ENCODE assay signal across 10 cellular contexts in the genomic region with DNA sequence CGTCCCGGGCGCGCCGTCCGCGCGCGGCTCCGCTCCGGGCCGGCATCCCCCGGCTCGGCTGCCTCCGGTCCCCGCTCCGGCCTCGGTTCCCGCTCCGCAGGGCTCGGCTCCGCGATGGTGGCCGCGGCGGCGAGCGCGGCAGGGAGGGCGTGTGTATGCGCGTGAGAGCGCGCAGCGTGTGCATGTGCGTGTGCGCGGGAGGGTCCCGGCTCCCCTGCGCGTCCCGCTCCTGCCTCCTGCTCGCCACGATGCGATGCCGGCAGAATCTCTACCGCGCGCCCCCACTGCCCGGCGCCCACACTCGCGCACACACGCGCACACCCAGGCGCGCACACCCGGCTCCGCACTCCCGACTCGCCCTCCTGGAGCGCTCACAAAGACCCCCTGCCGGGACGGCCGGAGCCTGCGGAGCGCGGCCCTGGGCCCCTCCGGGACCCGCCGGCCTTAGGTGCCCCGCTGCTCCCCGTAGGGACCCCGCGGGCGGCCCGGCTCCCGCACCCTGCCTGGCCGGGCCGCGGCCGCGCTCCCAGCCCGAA.
A peak's percentile ranks its signal among the peaks of the same experiment; 100 is the strongest.
DNase-seq lines count a peak whose midpoint lies in the region; ATAC-seq, FAIRE-seq and TF ChIP-seq lines count a peak whose summit lies in the region.
"Had no signal": no experiment of that assay in that cellular context is flagged by ENCODE, and none has a peak within 500 bp of the region (broad histone marks: within the 10 kb centered on the region; RNA-seq: fewer than 3 reads in every experiment).

No MANE protein-coding gene starts in this region.

- CTCF ChIA-PET in activated CD4-positive, alpha-beta T cell treated with anti-CD3 and anti-CD28 coated beads for 36 hours (lab: Charles Lee) = no interaction called here
- CTCF ChIA-PET in activated CD4-positive, alpha-beta T cell treated with anti-CD3 and anti-CD28 coated beads, Interleukin-2, amount 10 ng/mL, durations not matched to agents 7 days and 5 days (lab: Charles Lee) = no interaction called here
- CTCF ChIA-PET in WTC11 (lab: Charles Lee) = interaction anchor here (0.6 to 3.9 kb wide), 34 partner anchors 12 to 712 kb away, joined by 3 to 131 read pairs (median 13); a partner anchor contains a TSS
- CTCF ChIA-PET in activated naive CD4-positive, alpha-beta T cell treated with anti-CD3 and anti-CD28 coated beads for 36 hours (lab: Charles Lee) = no interaction called here
- CTCF ChIA-PET in activated naive CD4-positive, alpha-beta T cell treated with anti-CD3 and anti-CD28 coated beads, Interleukin-2, amount 10 ng/mL, durations not matched to agents 7 days and 5 days (lab: Charles Lee) = interaction anchor here (1.9 kb wide), 1 partner anchor 175 kb away, joined by 4 read pairs; no protein-coding TSS in a partner anchor

- intact Hi-C loops in activated CD4-positive, alpha-beta T cell treated with anti-CD3 and anti-CD28 coated beads for 36 hours (cut with DNase I, micrococcal nuclease) = no loop called here
- intact Hi-C loops in activated naive CD4-positive, alpha-beta T cell treated with anti-CD3 and anti-CD28 coated beads for 36 hours (cut with micrococcal nuclease) = no loop called here

- H4K20me1 ChIP-seq in keratinocyte (ENCODE audit: control insufficient read depth, extremely low read depth, insufficient read depth, low read length) = peaks cover 5% of the 10 kb centered on the region

- no peak for DNase-seq in activated CD4-positive, alpha-beta T cell treated with anti-CD3 and anti-CD28 coated beads for 36 hours
- DNase-seq in activated CD4-positive, alpha-beta T cell treated with anti-CD3 and anti-CD28 coated beads, Interleukin-2, amount 10 ng/mL, durations not matched to agents 7 days and 5 days = no peak
- DNase-seq in WTC11 (ENCODE audit: low spot score) = peak; percentile 34
- no peak for DNase-seq in keratinocyte (ENCODE audit: low read depth, low spot score)
- DNase-seq in activated naive CD4-positive, alpha-beta T cell treated with anti-CD3 and anti-CD28 coated beads for 36 hours = no peak
- no peak for DNase-seq in T-helper 9 cell
- no peak for DNase-seq in activated naive CD4-positive, alpha-beta T cell treated with anti-CD3 and anti-CD28 coated beads, Interleukin-2, amount 10 ng/mL, durations not matched to agents 7 days and 5 days
- DNase-seq: activated gamma-delta T cell treated with Interleukin-2 at 50 U/mL for 16 hours had no signal

- no peak overlapping the region for H2AFZ ChIP-seq in keratinocyte (ENCODE audit: control insufficient read depth, low read length)

- H3K4me3 ChIP-seq in keratinocyte (ENCODE audit: control insufficient read depth in 2 of 3, extremely low read depth in 1 of 3, insufficient read depth in 2 of 3, low read depth in 1 of 3, low read length in 3 of 3) = no peak overlapping the region
- peak overlapping the region; percentile 30 for H3K4me3 ChIP-seq in thymus (ENCODE audit: low read length)

- no peaks in the 10 kb centered on the region for H3K9me3 Mint-ChIP-seq in activated CD4-positive, alpha-beta T cell treated with anti-CD3 and anti-CD28 coated beads for 36 hours (ENCODE audit: low read depth)
- H3K9me3 Mint-ChIP-seq in activated CD4-positive, alpha-beta T cell treated with anti-CD3 and anti-CD28 coated beads, Interleukin-2, amount 10 ng/mL, durations not matched to agents 7 days and 5 days = no peaks in the 10 kb centered on the region
- no peaks in the 10 kb centered on the region for H3K9me3 Mint-ChIP-seq in WTC11
- H3K9me3 Mint-ChIP-seq in activated naive CD4-positive, alpha-beta T cell treated with anti-CD3 and anti-CD28 coated beads for 36 hours = no peaks in the 10 kb centered on the region
- no peaks in the 10 kb centered on the region for H3K9me3 Mint-ChIP-seq in activated naive CD4-positive, alpha-beta T cell treated with anti-CD3 and anti-CD28 coated beads, Interleukin-2, amount 10 ng/mL, durations not matched to agents 7 days and 5 days

- H3K79me2 ChIP-seq in keratinocyte (ENCODE audit: control insufficient read depth, insufficient read depth, low read length) = no peaks in the 10 kb centered on the region

- H3K27ac ChIP-seq in keratinocyte (ENCODE audit: control insufficient read depth, insufficient read depth, low read length) (no peak overlapping the region), thymus (ENCODE audit: low read depth) (no peak overlapping the region)
- H3K27ac ChIP-seq: HL-60 had no signal

- no peaks in the 10 kb centered on the region for H3K9me1 ChIP-seq in keratinocyte (ENCODE audit: control insufficient read depth, extremely low read depth, insufficient read depth, low read length)

- 1% methylated on average over 84 of the region's 84 CpGs for WGBS in thymus

- H3K27me3 Mint-ChIP-seq in activated CD4-positive, alpha-beta T cell treated with anti-CD3 and anti-CD28 coated beads for 36 hours = peaks cover 42% of the 10 kb centered on the region
- H3K27me3 Mint-ChIP-seq in activated CD4-positive, alpha-beta T cell treated with anti-CD3 and anti-CD28 coated beads, Interleukin-2, amount 10 ng/mL, durations not matched to agents 7 days and 5 days = peaks cover 44% of the 10 kb centered on the region
- peaks cover 46% of the 10 kb centered on the region for H3K27me3 Mint-ChIP-seq in WTC11 (ENCODE audit: low read depth)
- H3K27me3 Mint-ChIP-seq in activated naive CD4-positive, alpha-beta T cell treated with anti-CD3 and anti-CD28 coated beads for 36 hours (ENCODE audit: low read depth) = peaks cover 40% of the 10 kb centered on the region
- H3K27me3 Mint-ChIP-seq in activated naive CD4-positive, alpha-beta T cell treated with anti-CD3 and anti-CD28 coated beads, Interleukin-2, amount 10 ng/mL, durations not matched to agents 7 days and 5 days = peaks cover 86% of the 10 kb centered on the region

- H3K4me2 ChIP-seq in keratinocyte (ENCODE audit: control insufficient read depth, extremely low read depth, insufficient read depth, low read depth, low read length) = peak overlapping the region; percentile 37

- TF ChIP-seq CTCF in WTC11 (IDR thresholded peaks at IDR 0.05) = no peak
- no peak for TF ChIP-seq CTCF in keratinocyte (optimal IDR thresholded peaks at IDR 0.05 in 1 of 3, IDR thresholded peaks at IDR 0.05 in 1 of 3, conservative IDR thresholded peaks at IDR 0.05 in 1 of 3; ENCODE audit: extremely low read depth in 1 of 3, insufficient read depth in 2 of 3, low read length in 3 of 3)

- H3K4me1 ChIP-seq in keratinocyte (ENCODE audit: control insufficient read depth, extremely low read depth, insufficient read depth, low read length) = no peaks in the 10 kb centered on the region
- no peaks in the 10 kb centered on the region for H3K4me1 ChIP-seq in thymus (ENCODE audit: control insufficient read depth, insufficient read depth, low read length)

- H3K36me3 ChIP-seq in keratinocyte (ENCODE audit: control insufficient read depth in 2 of 2, extremely low read depth in 1 of 2, insufficient read depth in 2 of 2, low read length in 2 of 2) (no peaks in the 10 kb centered on the region), thymus (ENCODE audit: control insufficient read depth, insufficient read depth) (no peaks in the 10 kb centered on the region)

- H3K36me3 Mint-ChIP-seq in activated CD4-positive, alpha-beta T cell treated with anti-CD3 and anti-CD28 coated beads for 36 hours (ENCODE audit: low read depth) = no peaks in the 10 kb centered on the region
- H3K36me3 Mint-ChIP-seq in activated CD4-positive, alpha-beta T cell treated with anti-CD3 and anti-CD28 coated beads, Interleukin-2, amount 10 ng/mL, durations not matched to agents 7 days and 5 days (ENCODE audit: low read depth) = no peaks in the 10 kb centered on the region
- H3K36me3 Mint-ChIP-seq in WTC11 = no peaks in the 10 kb centered on the region
- H3K36me3 Mint-ChIP-seq in activated naive CD4-positive, alpha-beta T cell treated with anti-CD3 and anti-CD28 coated beads for 36 hours (ENCODE audit: low read depth) = no peaks in the 10 kb centered on the region
- no peaks in the 10 kb centered on the region for H3K36me3 Mint-ChIP-seq in activated naive CD4-positive, alpha-beta T cell treated with anti-CD3 and anti-CD28 coated beads, Interleukin-2, amount 10 ng/mL, durations not matched to agents 7 days and 5 days

- ATAC-seq in activated CD4-positive, alpha-beta T cell treated with anti-CD3 and anti-CD28 coated beads for 36 hours = peak; percentile 11
- peak; percentile 6; the same call in 1 of the 2 replicates for ATAC-seq in WTC11

- POLR2A ChIA-PET in activated CD4-positive, alpha-beta T cell treated with anti-CD3 and anti-CD28 coated beads for 36 hours (lab: Charles Lee) = no interaction called here
- POLR2A ChIA-PET in activated CD4-positive, alpha-beta T cell treated with anti-CD3 and anti-CD28 coated beads, Interleukin-2, amount 10 ng/mL, durations not matched to agents 7 days and 5 days (lab: Charles Lee) = no interaction called here
- POLR2A ChIA-PET in WTC11 (lab: Charles Lee) = interaction anchor here (0.9 kb wide), 1 partner anchor 185 kb away, joined by 3 read pairs; no protein-coding TSS in a partner anchor

- no peak for FAIRE-seq in keratinocyte (lab: Jason Lieb, UNC)

- H3K27ac Mint-ChIP-seq in activated CD4-positive, alpha-beta T cell treated with anti-CD3 and anti-CD28 coated beads for 36 hours = no peak overlapping the region
- no peak overlapping the region for H3K27ac Mint-ChIP-seq in activated CD4-positive, alpha-beta T cell treated with anti-CD3 and anti-CD28 coated beads, Interleukin-2, amount 10 ng/mL, durations not matched to agents 7 days and 5 days
- no peak overlapping the region for H3K27ac Mint-ChIP-seq in WTC11
- no peak overlapping the region for H3K27ac Mint-ChIP-seq in activated naive CD4-positive, alpha-beta T cell treated with anti-CD3 and anti-CD28 coated beads for 36 hours
- H3K27ac Mint-ChIP-seq in activated naive CD4-positive, alpha-beta T cell treated with anti-CD3 and anti-CD28 coated beads, Interleukin-2, amount 10 ng/mL, durations not matched to agents 7 days and 5 days = no peak overlapping the region

- no peaks in the 10 kb centered on the region for H3K9me3 ChIP-seq in keratinocyte (ENCODE audit: control insufficient read depth, low read depth, low read length)
- H3K9me3 ChIP-seq in thymus (ENCODE audit: control insufficient read depth) = no peaks in the 10 kb centered on the region

- no peak overlapping the region for H3K9ac ChIP-seq in keratinocyte (ENCODE audit: control insufficient read depth, extremely low read depth, insufficient read depth, low read length)

- H3K4me3 Mint-ChIP-seq in activated CD4-positive, alpha-beta T cell treated with anti-CD3 and anti-CD28 coated beads for 36 hours = no peak overlapping the region
- no peak overlapping the region for H3K4me3 Mint-ChIP-seq in activated CD4-positive, alpha-beta T cell treated with anti-CD3 and anti-CD28 coated beads, Interleukin-2, amount 10 ng/mL, durations not matched to agents 7 days and 5 days
- peak overlapping the region; percentile 50 for H3K4me3 Mint-ChIP-seq in WTC11
- no peak overlapping the region for H3K4me3 Mint-ChIP-seq in activated naive CD4-positive, alpha-beta T cell treated with anti-CD3 and anti-CD28 coated beads for 36 hours
- H3K4me3 Mint-ChIP-seq in activated naive CD4-positive, alpha-beta T cell treated with anti-CD3 and anti-CD28 coated beads, Interleukin-2, amount 10 ng/mL, durations not matched to agents 7 days and 5 days = no peak overlapping the region

- dilution Hi-C loops in keratinocyte (cut with MboI; ENCODE audit: extremely low pct_ligation_motif_present, low sequenced_read_pairs) = no loop called here

- H3K27me3 ChIP-seq in keratinocyte (ENCODE audit: control insufficient read depth, extremely low read depth, insufficient read depth, low read length) (peaks cover 60% of the 10 kb centered on the region), thymus (ENCODE audit: control insufficient read depth, insufficient read depth) (peaks cover 55% of the 10 kb centered on the region)

- H3K4me1 Mint-ChIP-seq in activated CD4-positive, alpha-beta T cell treated with anti-CD3 and anti-CD28 coated beads for 36 hours = no peaks in the 10 kb centered on the region
- H3K4me1 Mint-ChIP-seq in activated CD4-positive, alpha-beta T cell treated with anti-CD3 and anti-CD28 coated beads, Interleukin-2, amount 10 ng/mL, durations not matched to agents 7 days and 5 days = peaks cover 3% of the 10 kb centered on the region
- H3K4me1 Mint-ChIP-seq in WTC11 = peaks cover 25% of the 10 kb centered on the region
- H3K4me1 Mint-ChIP-seq in activated naive CD4-positive, alpha-beta T cell treated with anti-CD3 and anti-CD28 coated beads for 36 hours (ENCODE audit: low read depth) = no peaks in the 10 kb centered on the region
- H3K4me1 Mint-ChIP-seq in activated naive CD4-positive, alpha-beta T cell treated with anti-CD3 and anti-CD28 coated beads, Interleukin-2, amount 10 ng/mL, durations not matched to agents 7 days and 5 days = peaks cover 4% of the 10 kb centered on the region

Comparison
In these comparisons a context has a peak if more than half of its experiments do, and no peak if none do; other contexts are left out.
1. CTCF ChIA-PET loops: an anchor here in WTC11 (0.6 to 3.9 kb wide) and activated naive CD4-positive, alpha-beta T cell treated with anti-CD3 and anti-CD28 coated beads, Interleukin-2, amount 10 ng/mL, durations not matched to agents 7 days and 5 days (1.9 kb wide); none called in activated CD4-positive, alpha-beta T cell treated with anti-CD3 and anti-CD28 coated beads for 36 hours, activated CD4-positive, alpha-beta T cell treated with anti-CD3 and anti-CD28 coated beads, Interleukin-2, amount 10 ng/mL, durations not matched to agents 7 days and 5 days and activated naive CD4-positive, alpha-beta T cell treated with anti-CD3 and anti-CD28 coated beads for 36 hours.